13 cellular contexts compared by ENCODE assay signal in the genomic region with DNA sequence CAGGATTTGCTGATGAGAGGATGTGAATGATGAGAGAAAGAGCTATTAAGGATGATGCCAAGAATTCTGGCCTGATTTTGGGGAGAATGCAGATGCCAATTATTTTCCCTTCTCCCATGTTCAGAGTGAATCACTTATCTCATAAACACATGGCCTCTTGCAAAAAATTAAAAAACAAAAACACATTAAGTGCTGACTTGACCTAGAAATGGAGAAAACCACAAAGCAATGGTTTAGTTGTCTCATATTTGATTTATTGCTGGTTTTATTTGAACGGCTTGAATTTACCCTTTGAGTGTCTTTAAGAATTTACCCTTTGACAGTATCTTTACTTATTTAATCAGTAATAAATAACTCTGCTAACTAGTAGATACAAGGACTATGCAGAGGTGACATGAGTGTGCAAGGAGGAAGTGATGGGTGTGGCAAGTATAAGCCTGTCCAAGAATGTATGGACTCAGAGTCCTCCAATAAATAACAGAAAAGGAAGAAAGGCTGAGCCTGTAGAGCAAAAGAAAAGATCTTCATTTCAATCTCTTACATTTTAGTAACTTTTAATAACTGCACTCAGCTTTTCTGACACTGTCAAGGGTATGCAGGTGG.
DNase-seq lines count a peak whose midpoint lies in the region; ATAC-seq, FAIRE-seq and TF ChIP-seq lines count a peak whose summit lies in the region.
"Had no signal": no experiment of that assay in that cellular context is flagged by ENCODE, and none has a peak within 500 bp of the region (broad histone marks: within the 10 kb centered on the region; RNA-seq: fewer than 3 reads in every experiment).

No MANE protein-coding gene starts in this region.

- in situ Hi-C loops in K562 (cut with MboI) = no loop called here

- no peaks in the 10 kb centered on the region for H3K23me2 ChIP-seq in H9 (ENCODE audit: insufficient read length, low read depth, low read length, poor library complexity, severe bottlenecking)

- POLR2A ChIA-PET in K562 (lab: Yijun Ruan, JAX) = interaction anchor here (0.6 to 1.1 kb wide), 3 partner anchors 13 to 300 kb away, joined by 3 to 4 read pairs (median 3); a partner anchor contains a TSS

- H3K9me3 ChIP-seq in CD4-positive, CD25-positive, alpha-beta regulatory T cell (ENCODE audit: control insufficient read depth in 2 of 2, low read length in 2 of 2) = no peaks in the 10 kb centered on the region
- H3K9me3 ChIP-seq in K562 (replicated peaks; ENCODE audit: control insufficient read depth, insufficient read depth, low read depth, low read length) (no peaks in the 10 kb centered on the region), mucosa of descending colon (no peaks in the 10 kb centered on the region), H9 (ENCODE audit: control insufficient read depth, low read depth, low read length) (no peaks in the 10 kb centered on the region)

- no peak overlapping the region for H2BK5ac ChIP-seq in H9 (ENCODE audit: insufficient read length, low read length)

- H2BK15ac ChIP-seq in H9 (ENCODE audit: low read depth, low read length) = no peak overlapping the region

- TF ChIP-seq CTCF in K562 (IDR thresholded peaks at IDR 0.05 in 2 of 3, conservative IDR thresholded peaks at IDR 0.05 in 1 of 3; ENCODE audit: insufficient read depth in 2 of 3, low read depth in 1 of 3, low read length in 3 of 3) = no peak
- TF ChIP-seq CTCF in mucosa of descending colon (IDR thresholded peaks at IDR 0.05) = no peak
- no peak for TF ChIP-seq CTCF in H9 (conservative IDR thresholded peaks at IDR 0.05)

- no peaks in the 10 kb centered on the region for H3K9me3 Mint-ChIP-seq in CD4-positive, CD25-positive, alpha-beta regulatory T cell
- H3K9me3 Mint-ChIP-seq in H9 = no peaks in the 10 kb centered on the region

- no peak overlapping the region for H4K5ac ChIP-seq in H9 (ENCODE audit: insufficient read length, low read depth, low read length)

- no peak for TF ChIP-seq RAD21 in K562 (CRISPR knock-in tag; conservative IDR thresholded peaks at IDR 0.05 in 1 of 2, IDR thresholded peaks at IDR 0.05 in 1 of 2)

- H3K79me2 ChIP-seq in K562 (ENCODE audit: control insufficient read depth, insufficient read depth, low read length) (no peaks in the 10 kb centered on the region), H9 (ENCODE audit: insufficient read depth, low read length) (no peaks in the 10 kb centered on the region)

- no peak for FAIRE-seq in K562 (lab: Jason Lieb, UNC)
- FAIRE-seq: GM18507 had no signal

- H3T11ph ChIP-seq in H9 (ENCODE audit: low read length) = no peak overlapping the region

- no peak overlapping the region for H2AK5ac ChIP-seq in H9 (ENCODE audit: insufficient read length, low read length)

- TF ChIP-seq EP300 in K562 (IDR thresholded peaks at IDR 0.05; ENCODE audit: low read length) = no peak

- peaks cover 16% of the 10 kb centered on the region for H3K36me3 Mint-ChIP-seq in CD4-positive, CD25-positive, alpha-beta regulatory T cell
- no peaks in the 10 kb centered on the region; a peak in 2 of 7 replicates for H3K36me3 Mint-ChIP-seq in H9 (ENCODE audit: insufficient read depth in 1 of 3, low read depth in 3 of 3)

- no peak overlapping the region for H3K23ac ChIP-seq in H9 (ENCODE audit: insufficient read length, low read depth, low read length)

- H3K79me1 ChIP-seq in H9 (ENCODE audit: insufficient read depth, low read depth, low read length, poor library complexity, severe bottlenecking) = no peaks in the 10 kb centered on the region

- no peaks in the 10 kb centered on the region for H3K27me3 ChIP-seq in CD4-positive, CD25-positive, alpha-beta regulatory T cell (ENCODE audit: control insufficient read depth, insufficient read depth, low read length)
- no peaks in the 10 kb centered on the region for H3K27me3 ChIP-seq in K562 (ENCODE audit: control insufficient read depth in 2 of 2, insufficient read depth in 2 of 2, low read length in 2 of 2)
- no peaks in the 10 kb centered on the region for H3K27me3 ChIP-seq in H9 (ENCODE audit: insufficient read depth, low read length)

- no peak overlapping the region for H3K14ac ChIP-seq in H9 (ENCODE audit: insufficient read depth, low read length)

- H3K36me3 ChIP-seq in CD4-positive, CD25-positive, alpha-beta regulatory T cell (ENCODE audit: control insufficient read depth, insufficient read depth, low read length) = peaks cover 12% of the 10 kb centered on the region
- H3K36me3 ChIP-seq in K562 (ENCODE audit: control insufficient read depth, insufficient read depth, low read length) = peaks cover 57% of the 10 kb centered on the region
- H3K36me3 ChIP-seq in mucosa of descending colon (ENCODE audit: low read depth) = no peaks in the 10 kb centered on the region

- no peak overlapping the region for H3K9ac ChIP-seq in K562 (ENCODE audit: insufficient read depth in 1 of 2, low read depth in 2 of 2, low read length in 2 of 2)
- H3K9ac ChIP-seq in H9 (ENCODE audit: extremely low read depth, insufficient read length, low read length) = no peak overlapping the region

- H4K8ac ChIP-seq in H9 (replicated peaks; ENCODE audit: insufficient read length, low read depth, low read length) = no peak overlapping the region

- H3K4me1 Mint-ChIP-seq in CD4-positive, CD25-positive, alpha-beta regulatory T cell = peaks cover 43 to 79% (median 57%) of the 10 kb centered on the region in 4 donors
- H3K4me1 Mint-ChIP-seq in H9 = peaks cover 5 to 10% of the 10 kb centered on the region in 2 experiments

- TF ChIP-seq POLR2A in K562 (conservative IDR thresholded peaks at IDR 0.05) = no peak

- CTCF ChIA-PET in K562 (lab: Yijun Ruan, JAX; ENCODE audit: low intra/inter-chr PET ratio) = no interaction called here

- no peak overlapping the region for H4K91ac ChIP-seq in H9 (ENCODE audit: insufficient read length, low read depth, low read length)

- peaks cover 59% of the 10 kb centered on the region for H3K4me1 ChIP-seq in CD4-positive, CD25-positive, alpha-beta regulatory T cell (ENCODE audit: control insufficient read depth, insufficient read depth, low read length, poor library complexity, severe bottlenecking)
- H3K4me1 ChIP-seq in K562 (replicated peaks in 1 of 2; ENCODE audit: control insufficient read depth in 2 of 2, insufficient read depth in 2 of 2, low read length in 2 of 2) = peaks cover 24 to 59% of the 10 kb centered on the region in 2 experiments; a peak in 4 of 5 replicates
- H3K4me1 ChIP-seq in mucosa of descending colon (ENCODE audit: low read depth) = peaks cover 15% of the 10 kb centered on the region
- H3K4me1 ChIP-seq in H9 (ENCODE audit: insufficient read depth, low read length) = no peaks in the 10 kb centered on the region

- 26% methylated on average over 1 of the region's 1 CpG for WGBS in K562 (ENCODE audit: insufficient coverage, low coverage, missing lambda C conversion rate)
- no CpG with 5 or more reads among the region's 1 CpG for WGBS in H9 (ENCODE audit: extremely low coverage, insufficient read length, low lambda C conversion rate)

- H2BK12ac ChIP-seq in H9 (ENCODE audit: insufficient read length, low read depth, low read length) = no peak overlapping the region

- no peak overlapping the region for H3K56ac ChIP-seq in H9 (ENCODE audit: insufficient read length, low read depth, low read length)

- H2AFZ ChIP-seq in K562 (ENCODE audit: low read depth, low read length) (no peak overlapping the region), H9 (ENCODE audit: low read length) (no peak overlapping the region)

- no peak for ATAC-seq in CD4-positive, CD25-positive, alpha-beta regulatory T cell (ENCODE audit: low read depth in 2 of 2)
- ATAC-seq in K562 (no peak), mucosa of descending colon (peak; percentile 64), GM19455 (IDR thresholded peaks at IDR 0.05; ENCODE audit: unreplicated experiment) (no peak), GM19035 (IDR thresholded peaks at IDR 0.05; ENCODE audit: unreplicated experiment) (no peak)

- peak overlapping the region; percentile 61 for H3K27ac ChIP-seq in CD4-positive, CD25-positive, alpha-beta regulatory T cell (ENCODE audit: insufficient read depth, low read length, poor library complexity, severe bottlenecking)
- no peak overlapping the region for H3K27ac ChIP-seq in K562 (ENCODE audit: extremely low read depth, low read depth, low read length)
- H3K27ac ChIP-seq in H9 (ENCODE audit: insufficient read length, low read depth, low read length) = no peak overlapping the region

- H2BK20ac ChIP-seq in H9 (ENCODE audit: low read depth, low read length, poor library complexity, severe bottlenecking) = no peak overlapping the region

- H4K20me1 ChIP-seq in K562 (replicated peaks; ENCODE audit: control insufficient read depth, insufficient read depth, low read length) (no peaks in the 10 kb centered on the region), H9 (ENCODE audit: control insufficient read depth, insufficient read depth, insufficient read length) (no peaks in the 10 kb centered on the region)

- BruUV-seq in K562 (replicated peaks; lab: Mats Ljungman, UMichigan) = no TSS peak

- H3K4me2 ChIP-seq in K562 (ENCODE audit: insufficient read depth, low read length) (no peak overlapping the region), H9 (ENCODE audit: insufficient read depth, insufficient read length, low read length) (no peak overlapping the region)

- no peaks in the 10 kb centered on the region for H3K27me3 Mint-ChIP-seq in CD4-positive, CD25-positive, alpha-beta regulatory T cell
- no peaks in the 10 kb centered on the region for H3K27me3 Mint-ChIP-seq in H9 (ENCODE audit: low read depth)

- intact Hi-C loops in K562 (cut with micrococcal nuclease) = no loop called here
- intact Hi-C loops in mucosa of descending colon (cut with DNase I, micrococcal nuclease) = no loop called here

- no peak overlapping the region for H2BK120ac ChIP-seq in H9 (ENCODE audit: low read depth, low read length, poor library complexity, severe bottlenecking)

- peak in 1 of 3 donors; percentile 46 for DNase-seq in CD4-positive, CD25-positive, alpha-beta regulatory T cell
- peak; percentile 23 for DNase-seq in HPDE6-E6E7 (ENCODE audit: extremely low spot score)
- DNase-seq in K562 (ENCODE audit: extremely low read depth in 1 of 4, low spot score in 3 of 4) = no peak
- DNase-seq in mucosa of descending colon = no peak
- DNase-seq in H9 = no peak
- no peak for DNase-seq in UCSD-AML1 (lab: John Stamatoyannopoulos, UW; ENCODE audit: unreplicated experiment)
- DNase-seq: DMS153, hippocampal formation, NCI-H524 treated with DMSO at 0.1 percent for 48 hours had no signal

- no peak overlapping the region for H3K4ac ChIP-seq in H9 (ENCODE audit: low read depth, low read length)

- H3K9me1 ChIP-seq in K562 (ENCODE audit: control insufficient read depth, insufficient read depth, low read length) = peaks cover 3% of the 10 kb centered on the region

- peak overlapping the region; percentile 65 for H3K4me3 ChIP-seq in CD4-positive, CD25-positive, alpha-beta regulatory T cell (ENCODE audit: low read depth, low read length)
- no peak overlapping the region for H3K4me3 ChIP-seq in K562
- H3K4me3 ChIP-seq in mucosa of descending colon = no peak overlapping the region
- H3K4me3 ChIP-seq: coronary artery had no signal

- peak overlapping the region; percentile 74 to 82 (median 80) for H3K4me3 Mint-ChIP-seq in CD4-positive, CD25-positive, alpha-beta regulatory T cell
- H3K4me3 Mint-ChIP-seq in H9 = no peak overlapping the region

- no peak overlapping the region for H3K18ac ChIP-seq in H9 (ENCODE audit: insufficient read length, low read depth, low read length)

- H3K27ac Mint-ChIP-seq in CD4-positive, CD25-positive, alpha-beta regulatory T cell = peak overlapping the region; percentile 94 to 98 (median 96)
- H3K27ac Mint-ChIP-seq in H9 = no peak overlapping the region

Comparison
In these comparisons a context has a peak if more than half of its experiments do, and no peak if none do; other contexts are left out.
1. H3K27ac Mint-ChIP-seq: peak in CD4-positive, CD25-positive, alpha-beta regulatory T cell (3 of 3); none in H9 (0 of 3).
2. H3K4me3 Mint-ChIP-seq: peak in CD4-positive, CD25-positive, alpha-beta regulatory T cell (4 of 4); none in H9 (0 of 2).